ENCODE assay signal across 1 cellular context in the genomic region with DNA sequence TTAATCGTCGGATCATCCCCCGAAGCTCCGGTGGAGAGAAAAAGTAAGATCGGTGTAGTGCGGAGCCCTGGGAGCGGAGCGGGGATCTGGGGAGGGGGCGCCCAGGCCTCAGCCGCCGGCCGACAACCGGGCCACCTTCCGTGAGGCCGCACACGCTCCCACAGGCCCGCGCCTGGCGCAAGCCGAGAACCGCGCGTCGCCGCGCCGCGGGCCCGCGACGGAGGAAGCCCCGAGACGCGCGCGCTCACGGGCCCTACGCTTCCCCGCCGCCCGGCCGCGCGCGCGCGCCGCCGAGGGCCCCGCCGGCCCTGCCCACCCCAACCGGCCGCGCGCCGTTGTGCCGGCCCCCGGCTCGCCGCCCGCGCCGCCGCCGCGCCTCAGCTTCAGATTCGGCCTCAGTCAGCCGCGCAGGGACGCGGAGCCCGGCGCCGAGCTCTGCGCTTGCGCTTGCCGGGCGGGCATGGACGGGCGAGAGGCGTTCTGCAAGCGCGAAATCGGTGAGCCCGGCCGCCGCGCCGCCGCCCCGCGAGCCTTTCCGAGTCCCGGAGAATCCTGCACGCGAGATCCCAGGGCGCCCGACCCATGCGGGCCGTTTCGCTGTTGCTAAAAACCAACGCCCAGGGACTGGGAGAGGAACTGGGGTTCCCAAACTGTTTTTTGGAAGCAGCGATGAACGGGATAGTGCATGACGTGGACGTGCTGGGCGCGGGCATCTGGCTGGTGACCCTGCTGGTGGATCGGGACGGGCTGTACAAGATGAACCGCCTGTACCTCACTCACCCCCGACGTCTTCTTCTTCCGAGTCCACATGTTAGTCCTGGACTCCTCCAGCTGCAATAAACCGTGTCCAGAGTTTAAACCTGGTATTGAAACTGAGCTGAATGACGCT.
TF ChIP-seq lines count a peak whose summit lies in the region.

No MANE protein-coding gene starts in this region.

TF ChIP-seq in HepG2, 621 proteins besides CTCF, POLR2A, EP300 and RAD21 (continued from another document and continues in another):
- TF ChIP-seq, protein P1, sequence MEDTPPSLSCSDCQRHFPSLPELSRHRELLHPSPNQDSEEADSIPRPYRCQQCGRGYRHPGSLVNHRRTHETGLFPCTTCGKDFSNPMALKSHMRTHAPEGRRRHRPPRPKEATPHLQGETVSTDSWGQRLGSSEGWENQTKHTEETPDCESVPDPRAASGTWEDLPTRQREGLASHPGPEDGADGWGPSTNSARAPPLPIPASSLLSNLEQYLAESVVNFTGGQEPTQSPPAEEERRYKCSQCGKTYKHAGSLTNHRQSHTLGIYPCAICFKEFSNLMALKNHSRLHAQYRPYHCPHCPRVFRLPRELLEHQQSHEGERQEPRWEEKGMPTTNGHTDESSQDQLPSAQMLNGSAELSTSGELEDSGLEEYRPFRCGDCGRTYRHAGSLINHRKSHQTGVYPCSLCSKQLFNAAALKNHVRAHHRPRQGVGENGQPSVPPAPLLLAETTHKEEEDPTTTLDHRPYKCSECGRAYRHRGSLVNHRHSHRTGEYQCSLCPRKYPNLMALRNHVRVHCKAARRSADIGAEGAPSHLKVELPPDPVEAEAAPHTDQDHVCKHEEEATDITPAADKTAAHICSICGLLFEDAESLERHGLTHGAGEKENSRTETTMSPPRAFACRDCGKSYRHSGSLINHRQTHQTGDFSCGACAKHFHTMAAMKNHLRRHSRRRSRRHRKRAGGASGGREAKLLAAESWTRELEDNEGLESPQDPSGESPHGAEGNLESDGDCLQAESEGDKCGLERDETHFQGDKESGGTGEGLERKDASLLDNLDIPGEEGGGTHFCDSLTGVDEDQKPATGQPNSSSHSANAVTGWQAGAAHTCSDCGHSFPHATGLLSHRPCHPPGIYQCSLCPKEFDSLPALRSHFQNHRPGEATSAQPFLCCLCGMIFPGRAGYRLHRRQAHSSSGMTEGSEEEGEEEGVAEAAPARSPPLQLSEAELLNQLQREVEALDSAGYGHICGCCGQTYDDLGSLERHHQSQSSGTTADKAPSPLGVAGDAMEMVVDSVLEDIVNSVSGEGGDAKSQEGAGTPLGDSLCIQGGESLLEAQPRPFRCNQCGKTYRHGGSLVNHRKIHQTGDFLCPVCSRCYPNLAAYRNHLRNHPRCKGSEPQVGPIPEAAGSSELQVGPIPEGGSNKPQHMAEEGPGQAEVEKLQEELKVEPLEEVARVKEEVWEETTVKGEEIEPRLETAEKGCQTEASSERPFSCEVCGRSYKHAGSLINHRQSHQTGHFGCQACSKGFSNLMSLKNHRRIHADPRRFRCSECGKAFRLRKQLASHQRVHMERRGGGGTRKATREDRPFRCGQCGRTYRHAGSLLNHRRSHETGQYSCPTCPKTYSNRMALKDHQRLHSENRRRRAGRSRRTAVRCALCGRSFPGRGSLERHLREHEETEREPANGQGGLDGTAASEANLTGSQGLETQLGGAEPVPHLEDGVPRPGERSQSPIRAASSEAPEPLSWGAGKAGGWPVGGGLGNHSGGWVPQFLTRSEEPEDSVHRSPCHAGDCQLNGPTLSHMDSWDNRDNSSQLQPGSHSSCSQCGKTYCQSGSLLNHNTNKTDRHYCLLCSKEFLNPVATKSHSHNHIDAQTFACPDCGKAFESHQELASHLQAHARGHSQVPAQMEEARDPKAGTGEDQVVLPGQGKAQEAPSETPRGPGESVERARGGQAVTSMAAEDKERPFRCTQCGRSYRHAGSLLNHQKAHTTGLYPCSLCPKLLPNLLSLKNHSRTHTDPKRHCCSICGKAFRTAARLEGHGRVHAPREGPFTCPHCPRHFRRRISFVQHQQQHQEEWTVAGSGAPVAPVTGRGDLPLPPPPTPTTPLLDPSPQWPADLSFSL (CRISPR knock-in tag; IDR thresholded peaks at IDR 0.05) = no peak
- TF ChIP-seq, protein P2, sequence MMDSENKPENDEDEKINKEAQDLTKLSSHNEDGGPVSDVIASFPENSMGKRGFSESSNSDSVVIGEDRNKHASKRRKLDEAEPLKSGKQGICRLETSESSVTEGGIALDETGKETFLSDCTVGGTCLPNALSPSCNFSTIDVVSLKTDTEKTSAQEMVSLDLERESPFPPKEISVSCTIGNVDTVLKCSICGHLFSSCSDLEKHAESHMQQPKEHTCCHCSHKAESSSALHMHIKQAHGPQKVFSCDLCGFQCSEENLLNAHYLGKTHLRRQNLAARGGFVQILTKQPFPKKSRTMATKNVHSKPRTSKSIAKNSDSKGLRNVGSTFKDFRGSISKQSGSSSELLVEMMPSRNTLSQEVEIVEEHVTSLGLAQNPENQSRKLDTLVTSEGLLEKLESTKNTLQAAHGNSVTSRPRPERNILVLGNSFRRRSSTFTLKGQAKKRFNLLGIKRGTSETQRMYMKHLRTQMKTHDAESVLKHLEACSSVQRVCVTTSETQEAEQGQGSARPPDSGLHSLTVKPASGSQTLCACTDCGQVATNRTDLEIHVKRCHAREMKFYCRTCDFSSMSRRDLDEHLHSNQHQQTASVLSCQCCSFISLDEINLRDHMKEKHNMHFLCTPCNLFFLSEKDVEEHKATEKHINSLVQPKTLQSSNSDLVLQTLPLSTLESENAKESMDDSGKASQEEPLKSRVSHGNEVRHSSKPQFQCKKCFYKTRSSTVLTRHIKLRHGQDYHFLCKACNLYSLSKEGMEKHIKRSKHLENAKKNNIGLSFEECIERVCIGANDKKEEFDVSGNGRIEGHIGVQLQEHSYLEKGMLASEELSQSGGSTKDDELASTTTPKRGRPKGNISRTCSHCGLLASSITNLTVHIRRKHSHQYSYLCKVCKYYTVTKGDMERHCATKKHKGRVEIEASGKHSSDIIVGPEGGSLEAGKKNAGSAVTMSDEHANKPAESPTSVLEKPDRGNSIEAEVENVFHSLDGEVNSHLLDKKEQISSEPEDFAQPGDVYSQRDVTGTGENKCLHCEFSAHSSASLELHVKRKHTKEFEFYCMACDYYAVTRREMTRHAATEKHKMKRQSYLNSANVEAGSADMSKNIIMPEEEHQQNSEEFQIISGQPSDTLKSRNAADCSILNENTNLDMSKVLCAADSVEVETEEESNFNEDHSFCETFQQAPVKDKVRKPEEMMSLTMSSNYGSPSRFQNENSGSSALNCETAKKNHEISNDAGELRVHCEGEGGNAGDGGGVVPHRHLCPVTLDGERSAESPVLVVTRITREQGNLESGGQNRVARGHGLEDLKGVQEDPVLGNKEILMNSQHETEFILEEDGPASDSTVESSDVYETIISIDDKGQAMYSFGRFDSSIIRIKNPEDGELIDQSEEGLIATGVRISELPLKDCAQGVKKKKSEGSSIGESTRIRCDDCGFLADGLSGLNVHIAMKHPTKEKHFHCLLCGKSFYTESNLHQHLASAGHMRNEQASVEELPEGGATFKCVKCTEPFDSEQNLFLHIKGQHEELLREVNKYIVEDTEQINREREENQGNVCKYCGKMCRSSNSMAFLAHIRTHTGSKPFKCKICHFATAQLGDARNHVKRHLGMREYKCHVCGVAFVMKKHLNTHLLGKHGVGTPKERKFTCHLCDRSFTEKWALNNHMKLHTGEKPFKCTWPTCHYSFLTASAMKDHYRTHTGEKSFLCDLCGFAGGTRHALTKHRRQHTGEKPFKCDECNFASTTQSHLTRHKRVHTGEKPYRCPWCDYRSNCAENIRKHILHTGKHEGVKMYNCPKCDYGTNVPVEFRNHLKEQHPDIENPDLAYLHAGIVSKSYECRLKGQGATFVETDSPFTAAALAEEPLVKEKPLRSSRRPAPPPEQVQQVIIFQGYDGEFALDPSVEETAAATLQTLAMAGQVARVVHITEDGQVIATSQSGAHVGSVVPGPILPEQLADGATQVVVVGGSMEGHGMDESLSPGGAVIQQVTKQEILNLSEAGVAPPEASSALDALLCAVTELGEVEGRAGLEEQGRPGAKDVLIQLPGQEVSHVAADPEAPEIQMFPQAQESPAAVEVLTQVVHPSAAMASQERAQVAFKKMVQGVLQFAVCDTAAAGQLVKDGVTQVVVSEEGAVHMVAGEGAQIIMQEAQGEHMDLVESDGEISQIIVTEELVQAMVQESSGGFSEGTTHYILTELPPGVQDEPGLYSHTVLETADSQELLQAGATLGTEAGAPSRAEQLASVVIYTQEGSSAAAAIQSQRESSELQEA (CRISPR knock-in tag; IDR thresholded peaks at IDR 0.05; ENCODE audit: not compliant biosample characterization) = no peak
- no peak for TF ChIP-seq MYNN (CRISPR knock-in tag; IDR thresholded peaks at IDR 0.05; ENCODE audit: low read depth)
- TF ChIP-seq NFKBIZ (CRISPR knock-in tag; IDR thresholded peaks at IDR 0.05) = no peak
- no peak for TF ChIP-seq SOX13 (IDR thresholded peaks at IDR 0.05)
- no peak; a peak in 1 of 4 replicates for TF ChIP-seq SOX13 (CRISPR knock-in tag; conservative IDR thresholded peaks at IDR 0.05 in 1 of 2, IDR thresholded peaks at IDR 0.05 in 1 of 2)
- 0 out of 2 replicates have a peak, but pooled peaks have one; percentile 11 for TF ChIP-seq THAP11 (CRISPR knock-in tag; IDR thresholded peaks at IDR 0.05)
- TF ChIP-seq KMT2B (CRISPR knock-in tag; IDR thresholded peaks at IDR 0.05) = no peak
- TF ChIP-seq KDM1A (CRISPR knock-in tag; IDR thresholded peaks at IDR 0.05) = no peak
- no peak for TF ChIP-seq MAFG (CRISPR knock-in tag; IDR thresholded peaks at IDR 0.05)
- TF ChIP-seq, protein P3, sequence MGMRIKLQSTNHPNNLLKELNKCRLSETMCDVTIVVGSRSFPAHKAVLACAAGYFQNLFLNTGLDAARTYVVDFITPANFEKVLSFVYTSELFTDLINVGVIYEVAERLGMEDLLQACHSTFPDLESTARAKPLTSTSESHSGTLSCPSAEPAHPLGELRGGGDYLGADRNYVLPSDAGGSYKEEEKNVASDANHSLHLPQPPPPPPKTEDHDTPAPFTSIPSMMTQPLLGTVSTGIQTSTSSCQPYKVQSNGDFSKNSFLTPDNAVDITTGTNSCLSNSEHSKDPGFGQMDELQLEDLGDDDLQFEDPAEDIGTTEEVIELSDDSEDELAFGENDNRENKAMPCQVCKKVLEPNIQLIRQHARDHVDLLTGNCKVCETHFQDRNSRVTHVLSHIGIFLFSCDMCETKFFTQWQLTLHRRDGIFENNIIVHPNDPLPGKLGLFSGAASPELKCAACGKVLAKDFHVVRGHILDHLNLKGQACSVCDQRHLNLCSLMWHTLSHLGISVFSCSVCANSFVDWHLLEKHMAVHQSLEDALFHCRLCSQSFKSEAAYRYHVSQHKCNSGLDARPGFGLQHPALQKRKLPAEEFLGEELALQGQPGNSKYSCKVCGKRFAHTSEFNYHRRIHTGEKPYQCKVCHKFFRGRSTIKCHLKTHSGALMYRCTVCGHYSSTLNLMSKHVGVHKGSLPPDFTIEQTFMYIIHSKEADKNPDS (CRISPR knock-in tag; IDR thresholded peaks at IDR 0.05) = no peak
- TF ChIP-seq, protein P4, sequence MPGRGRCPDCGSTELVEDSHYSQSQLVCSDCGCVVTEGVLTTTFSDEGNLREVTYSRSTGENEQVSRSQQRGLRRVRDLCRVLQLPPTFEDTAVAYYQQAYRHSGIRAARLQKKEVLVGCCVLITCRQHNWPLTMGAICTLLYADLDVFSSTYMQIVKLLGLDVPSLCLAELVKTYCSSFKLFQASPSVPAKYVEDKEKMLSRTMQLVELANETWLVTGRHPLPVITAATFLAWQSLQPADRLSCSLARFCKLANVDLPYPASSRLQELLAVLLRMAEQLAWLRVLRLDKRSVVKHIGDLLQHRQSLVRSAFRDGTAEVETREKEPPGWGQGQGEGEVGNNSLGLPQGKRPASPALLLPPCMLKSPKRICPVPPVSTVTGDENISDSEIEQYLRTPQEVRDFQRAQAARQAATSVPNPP (CRISPR knock-in tag; IDR thresholded peaks at IDR 0.05) = peak; percentile 76
- TF ChIP-seq ZNF564 (CRISPR knock-in tag; IDR thresholded peaks at IDR 0.05) = 0 out of 2 replicates have a peak, but pooled peaks have one; percentile 62
- no peak for TF ChIP-seq MBNL3 (CRISPR knock-in tag; conservative IDR thresholded peaks at IDR 0.05)
- no peak for TF ChIP-seq ZFP36 (IDR thresholded peaks at IDR 0.05; ENCODE audit: borderline replicate concordance, low read depth, low read length, partially characterized antibody)
- TF ChIP-seq RELA (CRISPR knock-in tag; IDR thresholded peaks at IDR 0.05) = no peak
- TF ChIP-seq, protein P5, sequence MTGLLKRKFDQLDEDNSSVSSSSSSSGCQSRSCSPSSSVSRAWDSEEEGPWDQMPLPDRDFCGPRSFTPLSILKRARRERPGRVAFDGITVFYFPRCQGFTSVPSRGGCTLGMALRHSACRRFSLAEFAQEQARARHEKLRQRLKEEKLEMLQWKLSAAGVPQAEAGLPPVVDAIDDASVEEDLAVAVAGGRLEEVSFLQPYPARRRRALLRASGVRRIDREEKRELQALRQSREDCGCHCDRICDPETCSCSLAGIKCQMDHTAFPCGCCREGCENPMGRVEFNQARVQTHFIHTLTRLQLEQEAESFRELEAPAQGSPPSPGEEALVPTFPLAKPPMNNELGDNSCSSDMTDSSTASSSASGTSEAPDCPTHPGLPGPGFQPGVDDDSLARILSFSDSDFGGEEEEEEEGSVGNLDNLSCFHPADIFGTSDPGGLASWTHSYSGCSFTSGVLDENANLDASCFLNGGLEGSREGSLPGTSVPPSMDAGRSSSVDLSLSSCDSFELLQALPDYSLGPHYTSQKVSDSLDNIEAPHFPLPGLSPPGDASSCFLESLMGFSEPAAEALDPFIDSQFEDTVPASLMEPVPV (CRISPR knock-in tag; IDR thresholded peaks at IDR 0.05) = no peak; the same call in 1 of the 2 replicates
- peak; percentile 19 for TF ChIP-seq FOXO1 (CRISPR knock-in tag; IDR thresholded peaks at IDR 0.05)
- TF ChIP-seq ZNF556 (CRISPR knock-in tag; IDR thresholded peaks at IDR 0.05; ENCODE audit: borderline replicate concordance) = no peak; the same call in none of the 2 replicates
- peak; percentile 77; the same call in 1 of the 2 replicates for TF ChIP-seq KDM5B (CRISPR knock-in tag; IDR thresholded peaks at IDR 0.05; ENCODE audit: borderline replicate concordance)
- 0 out of 2 replicates have a peak, but pooled peaks have one; percentile 55 for TF ChIP-seq ZKSCAN5 (CRISPR knock-in tag; IDR thresholded peaks at IDR 0.05)
- TF ChIP-seq, protein P6, sequence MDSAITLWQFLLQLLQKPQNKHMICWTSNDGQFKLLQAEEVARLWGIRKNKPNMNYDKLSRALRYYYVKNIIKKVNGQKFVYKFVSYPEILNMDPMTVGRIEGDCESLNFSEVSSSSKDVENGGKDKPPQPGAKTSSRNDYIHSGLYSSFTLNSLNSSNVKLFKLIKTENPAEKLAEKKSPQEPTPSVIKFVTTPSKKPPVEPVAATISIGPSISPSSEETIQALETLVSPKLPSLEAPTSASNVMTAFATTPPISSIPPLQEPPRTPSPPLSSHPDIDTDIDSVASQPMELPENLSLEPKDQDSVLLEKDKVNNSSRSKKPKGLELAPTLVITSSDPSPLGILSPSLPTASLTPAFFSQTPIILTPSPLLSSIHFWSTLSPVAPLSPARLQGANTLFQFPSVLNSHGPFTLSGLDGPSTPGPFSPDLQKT (CRISPR knock-in tag; IDR thresholded peaks at IDR 0.05; ENCODE audit: borderline replicate concordance) = no peak
- TF ChIP-seq HNRNPK (IDR thresholded peaks at IDR 0.05; ENCODE audit: low read depth, low read length, poor library complexity, severe bottlenecking) = no peak
- 0 out of 2 replicates have a peak, but pooled peaks have one; percentile 15 for TF ChIP-seq ZNF543 (CRISPR knock-in tag; IDR thresholded peaks at IDR 0.05)
- no peak for TF ChIP-seq SYNCRIP (IDR thresholded peaks at IDR 0.05; ENCODE audit: insufficient read depth, low read depth, low read length)
- peak; percentile 21; the same call in 1 of the 2 replicates for TF ChIP-seq SMAD3 (CRISPR knock-in tag; IDR thresholded peaks at IDR 0.05)
- TF ChIP-seq HNRNPH1 (optimal IDR thresholded peaks at IDR 0.05; ENCODE audit: low read depth, low read length) = no peak
- TF ChIP-seq CBFB (CRISPR knock-in tag; IDR thresholded peaks at IDR 0.05) = no peak
- TF ChIP-seq SIX4 (CRISPR knock-in tag; IDR thresholded peaks at IDR 0.05) = no peak
- no peak for TF ChIP-seq PCBP2 (optimal IDR thresholded peaks at IDR 0.05; ENCODE audit: low read depth, low read length, poor library complexity, severe bottlenecking)
- no peak; the same call in 2 of the 3 replicates for TF ChIP-seq MXI1 (IDR thresholded peaks at IDR 0.05; ENCODE audit: borderline replicate concordance, low read depth, low read length)
- peak; percentile 50; the same call in 1 of the 2 replicates for TF ChIP-seq ZFP90 (CRISPR knock-in tag; IDR thresholded peaks at IDR 0.05; ENCODE audit: borderline replicate concordance)
- TF ChIP-seq RAD51 (IDR thresholded peaks at IDR 0.05; ENCODE audit: borderline replicate concordance) = no peak
- no peak for TF ChIP-seq ZNF326 (CRISPR knock-in tag; IDR thresholded peaks at IDR 0.05; ENCODE audit: borderline replicate concordance)
- TF ChIP-seq ZNF737 (CRISPR knock-in tag; IDR thresholded peaks at IDR 0.05; ENCODE audit: borderline replicate concordance) = no peak
